Comparison of ENCODE assay signal across 7 cellular contexts in the genomic region with DNA sequence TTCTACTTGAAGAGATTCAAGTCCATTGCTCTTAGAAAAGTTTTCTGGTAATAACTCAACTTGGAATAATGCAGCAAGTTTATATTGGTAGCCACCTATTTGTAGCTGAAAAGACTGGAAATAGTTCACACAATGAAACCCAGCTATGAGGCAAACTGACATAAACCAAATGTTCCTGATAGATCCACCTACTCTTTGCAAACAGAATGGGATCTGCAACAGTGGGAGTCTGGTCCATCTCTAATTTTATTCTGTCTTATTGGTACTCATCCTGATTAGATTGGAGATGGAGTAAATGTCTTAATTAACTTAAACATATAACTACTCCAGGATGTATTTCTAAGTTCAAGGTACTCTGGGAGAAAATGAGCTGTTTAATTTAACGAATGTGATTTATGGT.
"Had no signal": no experiment of that assay in that cellular context is flagged by ENCODE, and none has a peak within 500 bp of the region (broad histone marks: within the 10 kb centered on the region; RNA-seq: fewer than 3 reads in every experiment).

No MANE protein-coding gene starts in this region.

- H3K4me3 Mint-ChIP-seq: IgD-negative memory B cell had no signal

- H3K4me3 ChIP-seq: K562 had no signal

- H3K4me2 ChIP-seq: KMS-11 had no signal

- H3K4me1 Mint-ChIP-seq: IgD-negative memory B cell had no signal

- DNase-seq: IMR-90, KBM-7, KG1 had no signal

- H3K27ac Mint-ChIP-seq: IgD-negative memory B cell had no signal

- H3K27ac ChIP-seq: HL-60, KMS-11 had no signal

- H3K27me3 Mint-ChIP-seq: IgD-negative memory B cell had no signal

- H3K9ac ChIP-seq: KMS-11 had no signal
